Comparison of ENCODE assay signal across 21 cellular contexts in genomic region chr2:138423745-138424144, GRCh38.
"Had no signal": no experiment of that assay in that cellular context is flagged by ENCODE, and none has a peak within 500 bp of the region (broad histone marks: within the 10 kb centered on the region; RNA-seq: fewer than 3 reads in every experiment).

No MANE protein-coding gene starts in this region.

- ATAC-seq: left ventricle myocardium superior; lower lobe of right lung; mucosa of descending colon; naive thymus-derived CD4-positive, alpha-beta T cell; natural killer cell treated with Interleukin-12 subunit alpha and Interleukin-12 subunit beta and Interleukin-15 and Interleukin-18, amount 100 ng/mL, for 72 hours; right cardiac atrium; stimulated activated effector memory CD8-positive, alpha-beta T cell treated with anti-CD3 and anti-CD28 coated beads, Interleukin-12 subunit alpha, Interleukin-12 subunit beta, amount 100 ng/mL, for 72 hours had no signal

- H2AFZ ChIP-seq: hepatocyte had no signal

- H3K27ac ChIP-seq: hepatocyte, lower lobe of right lung, ovary, sigmoid colon, spleen, suprapubic skin, thoracic aorta, tibial artery, uterus had no signal

- H3K36me3 ChIP-seq: lower lobe of right lung, ovary, sigmoid colon, spleen, suprapubic skin, thoracic aorta, tibial artery, uterus had no signal

- H3K79me2 ChIP-seq: hepatocyte had no signal

- H3K4me2 ChIP-seq: hepatocyte had no signal

- H3K27me3 ChIP-seq: hepatocyte, ovary, sigmoid colon, spleen, suprapubic skin, tibial artery, uterus had no signal

- H3K4me3 ChIP-seq: hepatocyte, lower lobe of right lung, mucosa of descending colon, ovary, sigmoid colon, spleen, suprapubic skin, thoracic aorta, tibial artery, uterus had no signal

- H3K4me1 ChIP-seq: spleen had no signal

- DNase-seq: islet precursor cell; left ventricle myocardium superior; lower lobe of right lung; mesendoderm; mucosa of descending colon; naive thymus-derived CD4-positive, alpha-beta T cell; ovary; retina; right cardiac atrium; sigmoid colon; small intestine; spleen; stimulated activated CD4-positive, alpha-beta T cell treated with anti-CD3 and anti-CD28 coated beads, Interleukin-4, amount 100 ng/mL, for 24 hours; stimulated activated naive CD4-positive, alpha-beta T cell; tibial artery; uterus had no signal

- H3K9me3 ChIP-seq: ovary had no signal
